In genomic region chr18:61738488-61738887, GRCh38 we compare ENCODE assay signal across 11 cellular contexts.
DNase-seq lines count a peak whose midpoint lies in the region; ATAC-seq and TF ChIP-seq lines count a peak whose summit lies in the region.
"Had no signal": no experiment of that assay in that cellular context is flagged by ENCODE, and none has a peak within 500 bp of the region (broad histone marks: within the 10 kb centered on the region; RNA-seq: fewer than 3 reads in every experiment).

No MANE protein-coding gene starts in this region.

- BruUV-seq in IMR-90 (replicated peaks; lab: Mats Ljungman, UMichigan): no TSS peak

- H3K4me3 ChIP-seq in IMR-90 (ENCODE audit: insufficient read depth, low read depth, low read length) (no peak overlapping the region), breast epithelium (no peak overlapping the region), thoracic aorta (no peak overlapping the region)

- H3K4me1 ChIP-seq in IMR-90 (ENCODE audit: control insufficient read depth, insufficient read depth, low read length): peaks cover 6% of the 10 kb centered on the region
- H3K4me1 ChIP-seq in breast epithelium: no peaks in the 10 kb centered on the region
- H3K4me1 ChIP-seq in thoracic aorta (ENCODE audit: control insufficient read depth in 1 of 2, low read depth in 2 of 2): peaks cover 30 to 56% of the 10 kb centered on the region in 2 donors

- no peak overlapping the region for H3K56ac ChIP-seq in IMR-90 (ENCODE audit: extremely low read depth, insufficient read depth, low read length)

- no CpG with 5 or more reads among the region's 3 CpGs for WGBS in IMR-90 (ENCODE audit: extremely low coverage in 2 of 2, insufficient read length in 1 of 2), 2 experiments

- H3K27ac ChIP-seq in IMR-90 (ENCODE audit: insufficient read depth, low read length) (no peak overlapping the region), breast epithelium (peak overlapping the region; percentile 3 to 74), thoracic aorta (peak overlapping the region; percentile 70 to 75)
- H3K27ac ChIP-seq: KMS-11 had no signal

- TF ChIP-seq CTCF in IMR-90 (conservative IDR thresholded peaks at IDR 0.05; ENCODE audit: low read depth, low read length) (no peak), breast epithelium (IDR thresholded peaks at IDR 0.05) (no peak), thoracic aorta (IDR thresholded peaks at IDR 0.05) (no peak)

- no peaks in the 10 kb centered on the region; the same call in 1 of the 2 replicates for H3K9me1 ChIP-seq in IMR-90 (ENCODE audit: insufficient read depth, low read length)

- H2BK15ac ChIP-seq in IMR-90 (ENCODE audit: low read depth, low read length): no peak overlapping the region

- H3K79me1 ChIP-seq in IMR-90 (ENCODE audit: low read depth in 1 of 2, low read length in 2 of 2): no peaks in the 10 kb centered on the region

- in situ Hi-C loops in IMR-90 (cut with MboI; ENCODE audit: low sequenced_read_pairs): no loop called here

- H3K27me3 Mint-ChIP-seq in activated CD4-positive, alpha-beta T cell treated with anti-CD3 and anti-CD28 coated beads, Interleukin-2, amount 10 ng/mL, durations not matched to agents 7 days and 5 days: no peaks in the 10 kb centered on the region
- no peaks in the 10 kb centered on the region for H3K27me3 Mint-ChIP-seq in activated T-cell treated with anti-CD3 and anti-CD28 coated beads, Interleukin-2, amount 50 U/mL, for 4 hours (ENCODE audit: low read depth)
- H3K27me3 Mint-ChIP-seq: activated naive CD8-positive, alpha-beta T cell treated with anti-CD3 and anti-CD28 coated beads, Interleukin-2, amount 50 U/mL, for 24 hours had no signal

- H3K36me3 Mint-ChIP-seq in activated CD4-positive, alpha-beta T cell treated with anti-CD3 and anti-CD28 coated beads, Interleukin-2, amount 10 ng/mL, durations not matched to agents 7 days and 5 days (ENCODE audit: low read depth): no peaks in the 10 kb centered on the region
- H3K36me3 Mint-ChIP-seq in activated T-cell treated with anti-CD3 and anti-CD28 coated beads, Interleukin-2, amount 50 U/mL, for 4 hours (ENCODE audit: insufficient read depth): no peaks in the 10 kb centered on the region

- CTCF ChIA-PET in IMR-90 (lab: Yijun Ruan, JAX): no interaction called here
- CTCF ChIA-PET in activated CD4-positive, alpha-beta T cell treated with anti-CD3 and anti-CD28 coated beads, Interleukin-2, amount 10 ng/mL, durations not matched to agents 7 days and 5 days (lab: Charles Lee): no interaction called here

- dilution Hi-C loops in IMR-90 (cut with HindIII; ENCODE audit: low sequenced_read_pairs, unreplicated experiment): no loop called here

- H3K36me3 ChIP-seq in IMR-90 (ENCODE audit: control insufficient read depth, insufficient read depth, low read length): no peaks in the 10 kb centered on the region
- H3K36me3 ChIP-seq in breast epithelium: no peaks in the 10 kb centered on the region
- H3K36me3 ChIP-seq in thoracic aorta: no peaks in the 10 kb centered on the region

- H3K9ac ChIP-seq in IMR-90 (ENCODE audit: low read depth, low read length): no peak overlapping the region
- H3K9ac ChIP-seq: KMS-11 had no signal

- no peak overlapping the region for H2AFZ ChIP-seq in IMR-90 (replicated peaks; ENCODE audit: low read length, poor library complexity)

- no peak overlapping the region for H3K23ac ChIP-seq in IMR-90 (ENCODE audit: low read depth, low read length)

- H4K8ac ChIP-seq in IMR-90 (ENCODE audit: low read depth in 2 of 2, low read length in 2 of 2): peak overlapping the region in 1 of 2 experiments; percentile 36; a peak in 1 of 4 replicates

- no peak overlapping the region for H3K18ac ChIP-seq in IMR-90 (ENCODE audit: low read depth, low read length)

- no peak for TF ChIP-seq RAD21 in IMR-90 (IDR thresholded peaks at IDR 0.05; ENCODE audit: low read length)

- no peaks in the 10 kb centered on the region for H3K4me1 Mint-ChIP-seq in activated CD4-positive, alpha-beta T cell treated with anti-CD3 and anti-CD28 coated beads, Interleukin-2, amount 10 ng/mL, durations not matched to agents 7 days and 5 days
- no peaks in the 10 kb centered on the region for H3K4me1 Mint-ChIP-seq in activated T-cell treated with anti-CD3 and anti-CD28 coated beads, Interleukin-2, amount 50 U/mL, for 4 hours (ENCODE audit: low read depth)
- H3K4me1 Mint-ChIP-seq: activated naive CD8-positive, alpha-beta T cell treated with anti-CD3 and anti-CD28 coated beads, Interleukin-2, amount 50 U/mL, for 24 hours had no signal

- no peak overlapping the region for H3K27ac Mint-ChIP-seq in activated CD4-positive, alpha-beta T cell treated with anti-CD3 and anti-CD28 coated beads, Interleukin-2, amount 10 ng/mL, durations not matched to agents 7 days and 5 days
- H3K27ac Mint-ChIP-seq: activated naive CD8-positive, alpha-beta T cell treated with anti-CD3 and anti-CD28 coated beads, Interleukin-2, amount 50 U/mL, for 24 hours had no signal

- no peak overlapping the region for H4K5ac ChIP-seq in IMR-90 (ENCODE audit: low read depth, low read length)

- H2BK5ac ChIP-seq in IMR-90 (ENCODE audit: low read depth, low read length, poor library complexity, severe bottlenecking): no peak overlapping the region

- H3K9me3 ChIP-seq in IMR-90 (ENCODE audit: control insufficient read depth, insufficient read depth, low read length) (no peaks in the 10 kb centered on the region), breast epithelium (no peaks in the 10 kb centered on the region), thoracic aorta (no peaks in the 10 kb centered on the region)

- intact Hi-C loops in IMR-90 (cut with micrococcal nuclease): loop anchor here (10.0 kb wide), 1 partner anchor 1784 kb away; no protein-coding TSS in a partner anchor
- intact Hi-C loops in breast epithelium (cut with DNase I; ENCODE audit: low total_unique reads): no loop called here

- POLR2A ChIA-PET in IMR-90 (lab: Charles Lee; ENCODE audit: unreplicated experiment): no interaction called here
- POLR2A ChIA-PET in activated CD4-positive, alpha-beta T cell treated with anti-CD3 and anti-CD28 coated beads, Interleukin-2, amount 10 ng/mL, durations not matched to agents 7 days and 5 days (lab: Charles Lee): no interaction called here

- no peak overlapping the region for H2BK20ac ChIP-seq in IMR-90 (ENCODE audit: low read depth, low read length)

- H2BK120ac ChIP-seq in IMR-90 (ENCODE audit: low read depth, low read length): no peak overlapping the region; the same call in 1 of the 2 replicates

- no peak overlapping the region; the same call in 1 of the 2 replicates for H3K14ac ChIP-seq in IMR-90 (replicated peaks; ENCODE audit: low read depth, low read length)

- no peak overlapping the region for H3K4me2 ChIP-seq in IMR-90 (ENCODE audit: low read depth, low read length)
- H3K4me2 ChIP-seq: KMS-11 had no signal

- H3K27me3 ChIP-seq in IMR-90 (ENCODE audit: control insufficient read depth, insufficient read depth, low read length): no peaks in the 10 kb centered on the region
- H3K27me3 ChIP-seq in breast epithelium: no peaks in the 10 kb centered on the region
- H3K27me3 ChIP-seq in thoracic aorta (replicated peaks; ENCODE audit: insufficient read depth): no peaks in the 10 kb centered on the region

- 0 out of 2 replicates have a peak overlapping the region, but pooled peaks have one; percentile 13 for H4K91ac ChIP-seq in IMR-90 (ENCODE audit: insufficient read depth, low read depth, low read length)

- no peaks in the 10 kb centered on the region for H3K9me3 Mint-ChIP-seq in activated CD4-positive, alpha-beta T cell treated with anti-CD3 and anti-CD28 coated beads, Interleukin-2, amount 10 ng/mL, durations not matched to agents 7 days and 5 days
- no peaks in the 10 kb centered on the region for H3K9me3 Mint-ChIP-seq in activated T-cell treated with anti-CD3 and anti-CD28 coated beads, Interleukin-2, amount 50 U/mL, for 4 hours
- H3K9me3 Mint-ChIP-seq: activated naive CD8-positive, alpha-beta T cell treated with anti-CD3 and anti-CD28 coated beads, Interleukin-2, amount 50 U/mL, for 24 hours had no signal

- no peaks in the 10 kb centered on the region for H4K20me1 ChIP-seq in IMR-90 (ENCODE audit: insufficient read depth, low read length)

- H3K4me3 Mint-ChIP-seq in activated CD4-positive, alpha-beta T cell treated with anti-CD3 and anti-CD28 coated beads, Interleukin-2, amount 10 ng/mL, durations not matched to agents 7 days and 5 days: no peak overlapping the region
- no peak overlapping the region for H3K4me3 Mint-ChIP-seq in activated T-cell treated with anti-CD3 and anti-CD28 coated beads, Interleukin-2, amount 50 U/mL, for 4 hours
- H3K4me3 Mint-ChIP-seq: activated naive CD8-positive, alpha-beta T cell treated with anti-CD3 and anti-CD28 coated beads, Interleukin-2, amount 50 U/mL, for 24 hours had no signal

- no peak for TF ChIP-seq POLR2A in IMR-90 (IDR thresholded peaks at IDR 0.05; ENCODE audit: low read depth, low read length)
- TF ChIP-seq POLR2A in breast epithelium (IDR thresholded peaks at IDR 0.05): no peak

- DNase-seq in IMR-90 (peak; percentile 40), breast epithelium (ENCODE audit: low spot score in 2 of 2) (no peak), hepatic stellate cell (ENCODE audit: low spot score) (peak; percentile 51), thoracic aorta (ENCODE audit: low spot score) (no peak)
- no peak for DNase-seq in activated CD4-positive, alpha-beta T cell treated with anti-CD3 and anti-CD28 coated beads, Interleukin-2, amount 10 ng/mL, durations not matched to agents 7 days and 5 days
- no peak for DNase-seq in activated CD8-positive, alpha-beta memory T cell treated with anti-CD3 and anti-CD28 coated beads, Interleukin-2, amount 50 U/mL, for 4 hours
- no peak for DNase-seq in activated T-cell treated with anti-CD3 and anti-CD28 coated beads, Interleukin-2, amount 50 U/mL, for 4 hours
- DNase-seq: activated naive CD8-positive, alpha-beta T cell treated with anti-CD3 and anti-CD28 coated beads, Interleukin-2, amount 50 U/mL, for 24 hours; occipital lobe had no signal

- no peak overlapping the region for H2AK5ac ChIP-seq in IMR-90 (ENCODE audit: low read depth, low read length)

- 0 out of 2 replicates have a peak overlapping the region, but pooled peaks have one; percentile 5 for H3K4ac ChIP-seq in IMR-90 (ENCODE audit: low read depth, low read length)

- ATAC-seq in IMR-90 (ENCODE audit: low read depth) (no peak; the same call in 1 of the 2 replicates), thoracic aorta (ENCODE audit: insufficient number of reproducible peaks, low FRiP score, low read depth) (peak; percentile 44), GM19452 (IDR thresholded peaks at IDR 0.05; ENCODE audit: unreplicated experiment) (no peak)
- no peak for ATAC-seq in activated T-cell treated with anti-CD3 and anti-CD28 coated beads, Interleukin-2, amount 50 U/mL, for 4 hours
- ATAC-seq: activated naive CD8-positive, alpha-beta T cell treated with anti-CD3 and anti-CD28 coated beads, Interleukin-2, amount 50 U/mL, for 24 hours had no signal

- no peak overlapping the region for H2AK9ac ChIP-seq in IMR-90 (replicated peaks; ENCODE audit: low read depth, low read length, poor library complexity)

TF ChIP-seq in IMR-90, 13 proteins besides CTCF, POLR2A, EP300 and RAD21 (continues in another document):
- TF ChIP-seq CEBPB (IDR thresholded peaks at IDR 0.05; ENCODE audit: low read depth, low read length) (peak; percentile 55; the same call in 1 of the 2 replicates), RCOR1 (IDR thresholded peaks at IDR 0.05; ENCODE audit: insufficient replicate concordance, low read length) (no peak), BHLHE40 (IDR thresholded peaks at IDR 0.05; ENCODE audit: low read depth, low read length) (no peak)

Comparison
In these comparisons a context has a peak if more than half of its experiments do, and no peak if none do; other contexts are left out.
1. DNase-seq: peak in IMR-90 (single experiment) and hepatic stellate cell (single experiment); none in breast epithelium (0 of 2), thoracic aorta (single experiment), activated CD4-positive, alpha-beta T cell treated with anti-CD3 and anti-CD28 coated beads, Interleukin-2, amount 10 ng/mL, durations not matched to agents 7 days and 5 days (single experiment), activated CD8-positive, alpha-beta memory T cell treated with anti-CD3 and anti-CD28 coated beads, Interleukin-2, amount 50 U/mL, for 4 hours (single experiment) and activated T-cell treated with anti-CD3 and anti-CD28 coated beads, Interleukin-2, amount 50 U/mL, for 4 hours (single experiment).